In genomic region chr20:26209171-26209941, GRCh38 we compare ENCODE assay signal across 9 cellular contexts.
DNase-seq lines count a peak whose midpoint lies in the region; ATAC-seq lines count a peak whose summit lies in the region.
"Had no signal": no experiment of that assay in that cellular context is flagged by ENCODE, and none has a peak within 500 bp of the region (broad histone marks: within the 10 kb centered on the region; RNA-seq: fewer than 3 reads in every experiment).

No MANE protein-coding gene starts in this region.

- no peak overlapping the region for H4K91ac ChIP-seq in trophoblast cell (ENCODE audit: low read depth, low read length)

- no peak overlapping the region for H3K18ac ChIP-seq in trophoblast cell (ENCODE audit: low read length)

- H3K4me2 ChIP-seq in trophoblast cell (ENCODE audit: low read length), result peak overlapping the region; percentile 51

- H2BK120ac ChIP-seq in trophoblast cell (ENCODE audit: insufficient read depth, low read length, poor library complexity), result no peak overlapping the region

- H3K4me1 ChIP-seq in ectodermal cell (ENCODE audit: control insufficient read depth, insufficient read depth, low read length) (peaks cover 5% of the 10 kb centered on the region), trophoblast cell (ENCODE audit: control insufficient read depth in 1 of 2, insufficient read depth in 2 of 2, low read length in 2 of 2) (peaks cover 9 to 12% of the 10 kb centered on the region in 2 experiments)

- DNase-seq in EH (ENCODE audit: low read depth) (peak; percentile 15), trophoblast cell (no peak), NCI-H146 treated with DMSO at 0.1 percent for 48 hours (lab: John Stamatoyannopoulos, UW; ENCODE audit: unreplicated experiment) (no peak)
- peak; percentile 7 for DNase-seq in activated CD4-positive, alpha-beta T cell treated with anti-CD3 and anti-CD28 coated beads for 48 hours
- DNase-seq: NCI-H187 had no signal

- H2AK5ac ChIP-seq in trophoblast cell (ENCODE audit: low read length), result no peak overlapping the region

- no peaks in the 10 kb centered on the region for H3K36me3 ChIP-seq in ectodermal cell (ENCODE audit: control insufficient read depth, insufficient read depth, low read length)
- no peaks in the 10 kb centered on the region for H3K36me3 ChIP-seq in trophoblast cell (ENCODE audit: control insufficient read depth in 1 of 2, insufficient read depth in 2 of 2, low read length in 2 of 2)

- H3K79me1 ChIP-seq in trophoblast cell (ENCODE audit: low read length), result no peaks in the 10 kb centered on the region

- H3K14ac ChIP-seq in trophoblast cell (ENCODE audit: low read length), result no peak overlapping the region

- no peak overlapping the region for H3K4ac ChIP-seq in trophoblast cell (ENCODE audit: low read depth, low read length)

- ATAC-seq in GM18870 (IDR thresholded peaks at IDR 0.05; ENCODE audit: unreplicated experiment), result no peak
- ATAC-seq in HG03442 (IDR thresholded peaks at IDR 0.05; ENCODE audit: unreplicated experiment), result no peak
- no peak for ATAC-seq in esophagus mucosa

- no peaks in the 10 kb centered on the region for H3K9me3 ChIP-seq in ectodermal cell (ENCODE audit: control insufficient read depth, low read length)
- H3K9me3 ChIP-seq in trophoblast cell (ENCODE audit: insufficient read depth, low read depth, low read length), result no peaks in the 10 kb centered on the region

- H4K8ac ChIP-seq in trophoblast cell (ENCODE audit: low read depth, low read length), result peak overlapping the region; percentile 25

- H3K27me3 ChIP-seq in ectodermal cell (ENCODE audit: control insufficient read depth, insufficient read depth, low read length, poor library complexity, severe bottlenecking) (peaks cover 53% of the 10 kb centered on the region), trophoblast cell (ENCODE audit: insufficient read depth, low read length) (peaks cover 19% of the 10 kb centered on the region)

- peak overlapping the region; percentile 26 for H3K4me3 ChIP-seq in ectodermal cell (ENCODE audit: insufficient read depth, low read depth, low read length)
- H3K4me3 ChIP-seq in trophoblast cell (ENCODE audit: low read depth, low read length), result peak overlapping the region; percentile 39

- H4K12ac ChIP-seq in trophoblast cell (ENCODE audit: low read depth, low read length), result no peak overlapping the region

- no peak overlapping the region for H2BK5ac ChIP-seq in trophoblast cell (ENCODE audit: low read depth, low read length, poor library complexity)

- no peak overlapping the region for H2BK12ac ChIP-seq in trophoblast cell (ENCODE audit: low read length)

- H3K27ac ChIP-seq in ectodermal cell (ENCODE audit: insufficient read depth, low read depth, low read length, poor library complexity, severe bottlenecking) (no peak overlapping the region), trophoblast cell (ENCODE audit: low read depth, low read length) (no peak overlapping the region)

- peaks cover 2% of the 10 kb centered on the region for H3K79me2 ChIP-seq in trophoblast cell (ENCODE audit: control insufficient read depth, insufficient read depth, low read length, poor library complexity)

- no peak overlapping the region for H2AFZ ChIP-seq in trophoblast cell (ENCODE audit: insufficient read depth, low read length, poor library complexity)

- 6 to 7% methylated on average over 88 of the region's 88 CpGs for WGBS in ectodermal cell, 2 experiments
- WGBS in trophoblast cell (ENCODE audit: extremely low coverage, insufficient coverage, insufficient read length), result no CpG with 5 or more reads among the region's 88 CpGs

- no peak overlapping the region for H3K23ac ChIP-seq in trophoblast cell (ENCODE audit: low read length)

- H3K9ac ChIP-seq in trophoblast cell (ENCODE audit: low read length), result no peak overlapping the region

Comparison
In these comparisons a context has a peak if more than half of its experiments do, and no peak if none do; other contexts are left out.
1. DNase-seq: peak in EH (single experiment) and activated CD4-positive, alpha-beta T cell treated with anti-CD3 and anti-CD28 coated beads for 48 hours (single experiment); none in trophoblast cell (0 of 2) and NCI-H146 treated with DMSO at 0.1 percent for 48 hours (single experiment).